8 cellular contexts compared by ENCODE assay signal in the genomic region with DNA sequence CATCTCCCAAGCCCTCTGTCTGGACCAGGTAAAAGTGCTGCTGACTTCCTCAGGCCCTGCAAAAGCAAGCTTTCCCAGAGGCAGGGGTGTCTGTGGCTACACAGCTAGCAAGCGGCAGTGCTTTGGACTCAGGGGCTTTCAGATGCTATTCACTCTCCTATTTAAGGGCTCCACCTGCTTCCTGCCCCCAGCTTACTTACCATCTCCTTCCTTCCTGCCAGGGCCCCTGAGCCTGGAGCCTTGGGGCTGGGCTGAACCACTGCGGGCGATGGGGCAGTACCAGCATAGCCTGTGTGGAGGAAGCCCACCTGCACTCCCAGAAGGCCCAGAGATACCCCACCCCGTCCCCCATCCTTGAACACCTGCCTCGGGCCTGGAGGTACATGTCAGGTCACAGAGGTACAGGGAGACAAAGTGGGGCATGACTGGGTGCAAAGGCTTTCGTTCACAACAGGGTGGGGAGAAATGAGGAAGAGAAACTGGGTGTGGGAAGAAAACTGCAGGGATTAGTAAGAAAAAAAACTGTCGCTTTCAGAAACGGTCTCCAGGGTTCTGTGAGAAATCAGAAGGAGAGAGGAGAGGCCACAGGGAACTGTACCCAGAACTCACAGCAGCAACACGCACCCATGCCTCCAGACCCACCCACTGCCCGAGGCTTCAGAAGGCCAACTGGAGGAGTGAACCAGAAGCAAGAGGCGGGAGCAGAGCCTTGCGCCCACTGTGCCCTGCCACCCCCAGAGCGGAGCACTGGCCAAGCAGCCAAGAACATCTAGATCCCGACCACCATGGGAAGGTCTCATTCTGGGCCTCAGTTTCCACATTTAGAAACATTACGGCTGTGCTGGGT. TPM values are rescaled to one million over a fixed set of nuclear protein-coding genes. Genes with fewer than 3 reads are reported as not detected.
DNase-seq lines count a peak whose midpoint lies in the region; ATAC-seq and TF ChIP-seq lines count a peak whose summit lies in the region.

No MANE protein-coding gene starts in this region.

- peak overlapping the region; percentile 3 to 5 for H3K4me3 ChIP-seq in mucosa of rectum (ENCODE audit: low read length in 2 of 2)

- H3K4me1 Mint-ChIP-seq in CD14-positive monocyte = peaks cover 74% of the 10 kb centered on the region
- peaks cover 30% of the 10 kb centered on the region for H3K4me1 Mint-ChIP-seq in activated T-helper 17 cell treated with anti-CD3 and anti-CD28 coated beads, Interleukin-2, amount 50 U/mL, for 72 hours

- H3K27ac ChIP-seq in mucosa of rectum (ENCODE audit: low read depth in 2 of 2, low read length in 2 of 2) = peak overlapping the region; percentile 62 to 74

- TF ChIP-seq CTCF in CD14-positive monocyte (IDR thresholded peaks at IDR 0.05) = no peak

- DNase-seq in CD14-positive monocyte (ENCODE audit: low spot score) = peak; percentile 68
- DNase-seq in GM19238 (ENCODE audit: insufficient read length, low spot score) = peak; percentile 83
- no peak for DNase-seq in NCI-H1436 treated with DMSO at 0.1 percent for 48 hours (lab: John Stamatoyannopoulos, UW)
- DNase-seq in glomerular visceral epithelial cell (ENCODE audit: extremely low spot score) = no peak
- no peak for DNase-seq in stimulated activated CD4-positive, alpha-beta T cell treated with anti-CD3 and anti-CD28 coated beads, Interleukin-4, amount 100 ng/mL, for 1 hour

- peaks cover 49 to 52% of the 10 kb centered on the region in 2 donors for H3K36me3 Mint-ChIP-seq in CD14-positive monocyte
- H3K36me3 Mint-ChIP-seq in activated T-helper 17 cell treated with anti-CD3 and anti-CD28 coated beads, Interleukin-2, amount 50 U/mL, for 72 hours (ENCODE audit: low read depth) = peaks cover 74% of the 10 kb centered on the region

- peak overlapping the region; percentile 92 to 98 (median 97) for H3K27ac Mint-ChIP-seq in CD14-positive monocyte
- peak overlapping the region; percentile 94 for H3K27ac Mint-ChIP-seq in activated T-helper 17 cell treated with anti-CD3 and anti-CD28 coated beads, Interleukin-2, amount 50 U/mL, for 72 hours

- H3K9me3 ChIP-seq in mucosa of rectum (ENCODE audit: control insufficient read depth in 2 of 2, low read length in 2 of 2) = no peaks in the 10 kb centered on the region

- H3K27me3 Mint-ChIP-seq in CD14-positive monocyte (ENCODE audit: low read depth in 3 of 3) = no peaks in the 10 kb centered on the region
- no peaks in the 10 kb centered on the region for H3K27me3 Mint-ChIP-seq in activated T-helper 17 cell treated with anti-CD3 and anti-CD28 coated beads, Interleukin-2, amount 50 U/mL, for 72 hours

- H3K4me3 Mint-ChIP-seq in CD14-positive monocyte = peak overlapping the region; percentile 65 to 80
- peak overlapping the region; percentile 80 for H3K4me3 Mint-ChIP-seq in activated T-helper 17 cell treated with anti-CD3 and anti-CD28 coated beads, Interleukin-2, amount 50 U/mL, for 72 hours

- ATAC-seq in HG03139 (IDR thresholded peaks at IDR 0.05; ENCODE audit: unreplicated experiment) = peak; percentile 48
- peak; percentile 74 for ATAC-seq in activated T-helper 17 cell treated with anti-CD3 and anti-CD28 coated beads, Interleukin-2, amount 50 U/mL, for 72 hours (replicated peaks)

- H3K36me3 ChIP-seq in mucosa of rectum (ENCODE audit: control insufficient read depth in 2 of 2, insufficient read depth in 2 of 2, low read length in 2 of 2) = peaks cover 38 to 40% of the 10 kb centered on the region in 2 donors

- no peaks in the 10 kb centered on the region for H3K27me3 ChIP-seq in mucosa of rectum (ENCODE audit: control insufficient read depth in 2 of 2, insufficient read depth in 2 of 2, low read length in 2 of 2)

- H3K4me1 ChIP-seq in mucosa of rectum (ENCODE audit: control insufficient read depth in 2 of 2, insufficient read depth in 2 of 2, low read length in 2 of 2) = peaks cover 50 to 55% of the 10 kb centered on the region in 2 donors

- peak overlapping the region; percentile 3 to 38 for H3K9ac ChIP-seq in mucosa of rectum (ENCODE audit: low read depth in 1 of 2, low read length in 2 of 2)

- intact Hi-C loops in CD14-positive monocyte (cut with micrococcal nuclease) = loop anchor here in 1 of 2 donors (5.0 kb wide), 2 partner anchors 40 to 60 kb away; no protein-coding TSS in a partner anchor

- peaks cover 0 to 7% (median 3%) of the 10 kb centered on the region in 7 donors for H3K9me3 Mint-ChIP-seq in CD14-positive monocyte
- peaks cover 5% of the 10 kb centered on the region for H3K9me3 Mint-ChIP-seq in activated T-helper 17 cell treated with anti-CD3 and anti-CD28 coated beads, Interleukin-2, amount 50 U/mL, for 72 hours

RNA-seq across cellular contexts. Expression of a gene that starts 49.5 kb away (rescaled TPM):
- polyA plus RNA-seq in CD14-positive monocyte = 10 to 100 TPM; 50.1 to 55.8 TPM
- total RNA-seq in activated T-helper 17 cell treated with anti-CD3 and anti-CD28 coated beads, Interleukin-2, amount 50 U/mL, for 72 hours = 10 to 100 TPM; 46.9 to 59.8 TPM

RNA-seq across cellular contexts. Expression of a gene that starts 49.6 kb away (rescaled TPM):
- polyA plus RNA-seq in CD14-positive monocyte = not detected
- not detected for total RNA-seq in activated T-helper 17 cell treated with anti-CD3 and anti-CD28 coated beads, Interleukin-2, amount 50 U/mL, for 72 hours

RNA-seq across cellular contexts. Expression of a gene that starts 52.4 kb away (rescaled TPM):
- polyA plus RNA-seq in CD14-positive monocyte = 10 to 100 TPM; 10.4 to 17.3 TPM
- total RNA-seq in activated T-helper 17 cell treated with anti-CD3 and anti-CD28 coated beads, Interleukin-2, amount 50 U/mL, for 72 hours = 100 to 1,000 TPM; 140 to 169 TPM

Comparison
In these comparisons a context has a peak if more than half of its experiments do, and no peak if none do; other contexts are left out.
1. DNase-seq: peak in CD14-positive monocyte (single experiment) and GM19238 (single experiment); none in NCI-H1436 treated with DMSO at 0.1 percent for 48 hours (single experiment), glomerular visceral epithelial cell (single experiment) and stimulated activated CD4-positive, alpha-beta T cell treated with anti-CD3 and anti-CD28 coated beads, Interleukin-4, amount 100 ng/mL, for 1 hour (single experiment).